Comparison of ENCODE assay signal across 8 cellular contexts in the genomic region with DNA sequence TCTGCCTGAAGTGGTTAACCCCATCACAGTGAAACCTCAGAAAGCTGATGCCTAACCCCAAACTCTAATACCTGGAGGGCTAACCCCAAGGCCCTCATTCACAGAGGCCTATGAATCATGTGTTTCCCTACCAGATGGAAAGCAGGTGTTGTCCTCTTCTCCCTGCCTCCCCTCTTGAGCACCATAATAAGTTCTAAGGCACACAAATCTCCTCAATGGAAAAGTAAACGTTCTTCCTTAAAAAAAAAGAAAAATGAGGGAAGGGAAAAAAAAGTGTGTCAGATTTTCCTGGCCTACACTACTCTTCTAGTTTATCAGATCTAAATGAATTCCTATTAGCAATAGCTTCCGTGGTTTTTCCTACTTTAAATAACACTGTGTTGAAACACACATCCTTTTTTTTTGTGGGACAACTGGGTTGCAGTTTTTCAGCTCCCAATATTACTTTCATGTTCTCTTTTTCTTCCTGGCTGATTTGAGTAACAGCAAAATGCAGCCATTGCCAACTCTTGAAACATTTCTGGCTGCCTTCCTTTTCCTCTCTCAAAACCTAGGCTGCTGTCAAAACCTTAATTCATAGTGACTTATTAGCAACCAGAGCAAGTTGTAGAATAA. TPM values are rescaled to one million over a fixed set of nuclear protein-coding genes. Genes with fewer than 3 reads are reported as not detected.
DNase-seq lines count a peak whose midpoint lies in the region; ATAC-seq and TF ChIP-seq lines count a peak whose summit lies in the region.

No MANE protein-coding gene starts in this region.

- intact Hi-C loops in left ventricle myocardium superior (cut with micrococcal nuclease) = no loop called here

- H3K9me3 Mint-ChIP-seq in stimulated activated naive B cell treated with anti-CD40 and anti-IgM and Interleukin-4, amounts not matched to agents 10 μg/mL and 1 μg/mL and 100 μg/mL, for 72 hours = no peaks in the 10 kb centered on the region

- H3K4me1 Mint-ChIP-seq in stimulated activated naive B cell treated with anti-CD40 and anti-IgM and Interleukin-4, amounts not matched to agents 10 μg/mL and 1 μg/mL and 100 μg/mL, for 72 hours = no peaks in the 10 kb centered on the region

- no peak overlapping the region for H3K27ac Mint-ChIP-seq in stimulated activated naive B cell treated with anti-CD40 and anti-IgM and Interleukin-4, amounts not matched to agents 10 μg/mL and 1 μg/mL and 100 μg/mL, for 72 hours

- peak; percentile 61 for ATAC-seq in left ventricle myocardium superior
- ATAC-seq in stimulated activated naive B cell treated with anti-CD40 and anti-IgM and Interleukin-4, amounts not matched to agents 10 μg/mL and 1 μg/mL and 100 μg/mL, for 72 hours (replicated peaks) = no peak

- no peaks in the 10 kb centered on the region for H3K36me3 ChIP-seq in skeletal muscle tissue (ENCODE audit: control insufficient read depth in 3 of 3, insufficient read depth in 3 of 3, low read length in 3 of 3)

- H3K27ac ChIP-seq in angular gyrus (ENCODE audit: low read depth, low read length) (peak overlapping the region; percentile 82), skeletal muscle tissue (ENCODE audit: low read depth, low read length) (peak overlapping the region; percentile 76)

- H3K4me3 Mint-ChIP-seq in stimulated activated naive B cell treated with anti-CD40 and anti-IgM and Interleukin-4, amounts not matched to agents 10 μg/mL and 1 μg/mL and 100 μg/mL, for 72 hours = no peak overlapping the region

- H3K9me3 ChIP-seq in skeletal muscle tissue (ENCODE audit: control insufficient read depth in 3 of 3, low read length in 3 of 3) = no peaks in the 10 kb centered on the region

- peaks cover 18 to 22% (median 18%) of the 10 kb centered on the region in 3 donors for H3K4me1 ChIP-seq in skeletal muscle tissue (ENCODE audit: control insufficient read depth in 3 of 3, insufficient read depth in 3 of 3, low read length in 3 of 3)

- H3K36me3 Mint-ChIP-seq in stimulated activated naive B cell treated with anti-CD40 and anti-IgM and Interleukin-4, amounts not matched to agents 10 μg/mL and 1 μg/mL and 100 μg/mL, for 72 hours = no peaks in the 10 kb centered on the region

- peaks cover 5 to 8% of the 10 kb centered on the region in 2 donors for H3K27me3 Mint-ChIP-seq in stimulated activated naive B cell treated with anti-CD40 and anti-IgM and Interleukin-4, amounts not matched to agents 10 μg/mL and 1 μg/mL and 100 μg/mL, for 72 hours

- H3K27me3 ChIP-seq in skeletal muscle tissue (ENCODE audit: control insufficient read depth in 3 of 3, insufficient read depth in 3 of 3, low read length in 3 of 3) = peaks cover 0 to 2% (median 0%) of the 10 kb centered on the region in 3 donors

- TF ChIP-seq CTCF in HFF-Myc (IDR thresholded peaks at IDR 0.05; ENCODE audit: low read depth, low read length, missing control alignments) = no peak

- H3K4me3 ChIP-seq in HFF-Myc (replicated peaks; ENCODE audit: low read depth, low read length) (peak overlapping the region; percentile 2; the same call in 1 of the 2 replicates), skeletal muscle tissue (ENCODE audit: low read length in 3 of 3) (no peak overlapping the region)

- no peak for DNase-seq in HFF-Myc (ENCODE audit: extremely low read depth, low read depth)
- DNase-seq in left ventricle myocardium superior = no peak
- no peak for DNase-seq in NCI-H2196 (lab: John Stamatoyannopoulos, UW; ENCODE audit: unreplicated experiment)
- no peak for DNase-seq in activated gamma-delta T cell (lab: John Stamatoyannopoulos, UW)
- DNase-seq in stimulated activated naive B cell treated with anti-CD40 and anti-IgM and Interleukin-4, amounts not matched to agents 10 μg/mL and 1 μg/mL and 100 μg/mL, for 72 hours = no peak
- no peak for DNase-seq in CD1c-positive myeloid dendritic cell (ENCODE audit: extremely low spot score)

- H3K9ac ChIP-seq in skeletal muscle tissue (ENCODE audit: low read depth in 1 of 3, low read length in 3 of 3) = peak overlapping the region in 1 of 3 donors; percentile 7

RNA-seq across cellular contexts. Expression of a gene that starts 43.2 kb away (rescaled TPM):
- total RNA-seq in left ventricle myocardium superior (3.0 TPM), skeletal muscle tissue (2.6 TPM)
